1 cellular context compared by ENCODE assay signal in genomic region chr16:2226918-2227317, GRCh38.
TF ChIP-seq lines count a peak whose summit lies in the region.

No MANE protein-coding gene starts in this region.

TF ChIP-seq in A549, 52 proteins besides CTCF, POLR2A, EP300 and RAD21:
- TF ChIP-seq CBX2 (IDR thresholded peaks at IDR 0.05; ENCODE audit: borderline replicate concordance, low read depth) (no peak), HEYL (CRISPR knock-in tag; IDR thresholded peaks at IDR 0.05) (no peak), SMC3 (IDR thresholded peaks at IDR 0.05) (no peak), MAFK (IDR thresholded peaks at IDR 0.05; ENCODE audit: partially characterized antibody) (no peak), HOXA7 (CRISPR knock-in tag; IDR thresholded peaks at IDR 0.05) (no peak), TP53 (CRISPR knock-in tag; IDR thresholded peaks at IDR 0.05) (no peak), FOXS1 (CRISPR knock-in tag; IDR thresholded peaks at IDR 0.05) (no peak), JUNB (IDR thresholded peaks at IDR 0.05) (no peak), SREBF2 (IDR thresholded peaks at IDR 0.05) (no peak), CHD2 (IDR thresholded peaks at IDR 0.05; ENCODE audit: low read length, partially characterized antibody) (no peak), EHMT2 (IDR thresholded peaks at IDR 0.05; ENCODE audit: low read depth) (no peak), KDM5A (IDR thresholded peaks at IDR 0.05) (no peak), GATA3 (IDR thresholded peaks at IDR 0.05; ENCODE audit: borderline replicate concordance) (no peak), HOXB5 (CRISPR knock-in tag; IDR thresholded peaks at IDR 0.05) (no peak), JUN (IDR thresholded peaks at IDR 0.05) (no peak), NFE2L2 (conservative IDR thresholded peaks at IDR 0.05; ENCODE audit: low read length) (no peak), CBX8 (IDR thresholded peaks at IDR 0.05) (no peak)
- TF ChIP-seq, protein P1, sequence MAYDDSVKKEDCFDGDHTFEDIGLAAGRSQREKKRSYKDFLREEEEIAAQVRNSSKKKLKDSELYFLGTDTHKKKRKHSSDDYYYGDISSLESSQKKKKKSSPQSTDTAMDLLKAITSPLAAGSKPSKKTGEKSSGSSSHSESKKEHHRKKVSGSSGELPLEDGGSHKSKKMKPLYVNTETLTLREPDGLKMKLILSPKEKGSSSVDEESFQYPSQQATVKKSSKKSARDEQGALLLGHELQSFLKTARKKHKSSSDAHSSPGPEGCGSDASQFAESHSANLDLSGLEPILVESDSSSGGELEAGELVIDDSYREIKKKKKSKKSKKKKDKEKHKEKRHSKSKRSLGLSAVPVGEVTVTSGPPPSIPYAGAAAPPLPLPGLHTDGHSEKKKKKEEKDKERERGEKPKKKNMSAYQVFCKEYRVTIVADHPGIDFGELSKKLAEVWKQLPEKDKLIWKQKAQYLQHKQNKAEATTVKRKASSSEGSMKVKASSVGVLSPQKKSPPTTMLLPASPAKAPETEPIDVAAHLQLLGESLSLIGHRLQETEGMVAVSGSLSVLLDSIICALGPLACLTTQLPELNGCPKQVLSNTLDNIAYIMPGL (CRISPR knock-in tag; IDR thresholded peaks at IDR 0.05; ENCODE audit: borderline replicate concordance) = no peak
TF ChIP-seq in A549: peak in this region for 0.
